22 cellular contexts compared by ENCODE assay signal in genomic region chr5:1410156-1411014, GRCh38. TPM values are rescaled to one million over a fixed set of nuclear protein-coding genes. Genes with fewer than 3 reads are reported as not detected.
DNase-seq lines count a peak whose midpoint lies in the region; ATAC-seq, FAIRE-seq and TF ChIP-seq lines count a peak whose summit lies in the region.
"Had no signal": no experiment of that assay in that cellular context is flagged by ENCODE, and none has a peak within 500 bp of the region (broad histone marks: within the 10 kb centered on the region; RNA-seq: fewer than 3 reads in every experiment).

No MANE protein-coding gene starts in this region.

- no peaks in the 10 kb centered on the region for H3K36me3 Mint-ChIP-seq in WTC11

- DNase-seq in left ventricle myocardium inferior (peak; percentile 4), right cardiac atrium (no peak), WTC11 (ENCODE audit: low spot score) (peak; percentile 1), lower lobe of right lung (peak; percentile 28), urothelium cell line (ENCODE audit: low spot score) (no peak), NCI-H446 (lab: John Stamatoyannopoulos, UW) (no peak)
- DNase-seq: DMS53, GDM1, Karpas-422, NCI-H1417, NCI-H187, NCI-H446 treated with DMSO at 0.1 percent for 48 hours, NCI-H526 treated with DMSO at 0.1 percent for 48 hours, RPMI8226 had no signal

- peak; percentile 98 for FAIRE-seq in urothelium cell line (lab: Jason Lieb, UNC)
- FAIRE-seq: A549, D721Med had no signal

- H3K4me3 Mint-ChIP-seq in WTC11: no peak overlapping the region
- H3K4me3 Mint-ChIP-seq: B cell had no signal

- intact Hi-C loops in left ventricle myocardium inferior (cut with micrococcal nuclease) (no loop called here), right cardiac atrium (cut with DNase I) (no loop called here), lower lobe of right lung (cut with DNase I) (no loop called here)

- H3K4me1 Mint-ChIP-seq in WTC11: peaks cover 10% of the 10 kb centered on the region

- H3K27me3 Mint-ChIP-seq in WTC11 (ENCODE audit: low read depth): no peaks in the 10 kb centered on the region

- H3K27me3 ChIP-seq in left ventricle myocardium inferior (ENCODE audit: low read depth) (peaks cover 98% of the 10 kb centered on the region), right cardiac atrium (ENCODE audit: control insufficient read depth, insufficient read depth) (no peaks in the 10 kb centered on the region), lower lobe of right lung (ENCODE audit: low read depth) (peaks cover 19% of the 10 kb centered on the region)

- H3K4me3 ChIP-seq in left ventricle myocardium inferior (no peak overlapping the region), right cardiac atrium (ENCODE audit: low read length) (no peak overlapping the region), lower lobe of right lung (no peak overlapping the region)
- H3K4me3 ChIP-seq: A549, HAP-1 had no signal

- ATAC-seq in right cardiac atrium: no peak
- no peak for ATAC-seq in WTC11
- no peak for ATAC-seq in lower lobe of right lung
- no peak for ATAC-seq in HG02981 (IDR thresholded peaks at IDR 0.05; ENCODE audit: unreplicated experiment)
- no peak for ATAC-seq in HG03520 (IDR thresholded peaks at IDR 0.05; ENCODE audit: unreplicated experiment)
- ATAC-seq: A549, SK-N-SH treated with all-trans-retinoic acid at 6 μM for 48 hours had no signal

- CTCF ChIA-PET in WTC11 (lab: Charles Lee): interaction anchor here (0.9 to 3.5 kb wide), 3 partner anchors 25 to 58 kb away, joined by 3 to 27 read pairs (median 12); no protein-coding TSS in a partner anchor

- no peaks in the 10 kb centered on the region for H3K9me3 Mint-ChIP-seq in WTC11

- H3K36me3 ChIP-seq in left ventricle myocardium inferior: no peaks in the 10 kb centered on the region
- H3K36me3 ChIP-seq in lower lobe of right lung: no peaks in the 10 kb centered on the region
- H3K36me3 ChIP-seq: HAP-1 had no signal

- H3K9me3 ChIP-seq in left ventricle myocardium inferior (replicated peaks) (no peaks in the 10 kb centered on the region), right cardiac atrium (ENCODE audit: control insufficient read depth, low read length) (no peaks in the 10 kb centered on the region), lower lobe of right lung (no peaks in the 10 kb centered on the region)
- H3K9me3 ChIP-seq: A549, HAP-1 had no signal

- WGBS in right cardiac atrium: 81% methylated on average over 21 of the region's 21 CpGs

- POLR2A ChIA-PET in WTC11 (lab: Charles Lee): no interaction called here

- H3K27ac ChIP-seq in left ventricle myocardium inferior (replicated peaks) (no peak overlapping the region), right cardiac atrium (ENCODE audit: low read length) (no peak overlapping the region), lower lobe of right lung (no peak overlapping the region)
- H3K27ac ChIP-seq: A549 had no signal

- no peak overlapping the region; the same call in 1 of the 2 replicates for H3K27ac Mint-ChIP-seq in WTC11

- H3K4me1 ChIP-seq in left ventricle myocardium inferior: no peaks in the 10 kb centered on the region
- no peaks in the 10 kb centered on the region for H3K4me1 ChIP-seq in right cardiac atrium (ENCODE audit: control insufficient read depth, insufficient read depth, low read length)
- no peaks in the 10 kb centered on the region for H3K4me1 ChIP-seq in lower lobe of right lung
- H3K4me1 ChIP-seq: A549 had no signal

- TF ChIP-seq CTCF in left ventricle myocardium inferior (IDR thresholded peaks at IDR 0.05; ENCODE audit: borderline replicate concordance): no peak
- no peak for TF ChIP-seq CTCF in WTC11 (IDR thresholded peaks at IDR 0.05)
- TF ChIP-seq CTCF in lower lobe of right lung (IDR thresholded peaks at IDR 0.05): no peak

TF ChIP-seq in WTC11, 78 proteins besides CTCF, POLR2A, EP300 and RAD21:
- TF ChIP-seq CREB1 (CRISPR knock-in tag; IDR thresholded peaks at IDR 0.05) (no peak), CREM (CRISPR knock-in tag; IDR thresholded peaks at IDR 0.05) (no peak), NR1H2 (CRISPR knock-in tag; IDR thresholded peaks at IDR 0.05) (no peak), ZBTB43 (CRISPR knock-in tag; IDR thresholded peaks at IDR 0.05) (no peak), FOXJ3 (CRISPR knock-in tag; IDR thresholded peaks at IDR 0.05; ENCODE audit: borderline replicate concordance) (no peak), FOXK1 (CRISPR knock-in tag; IDR thresholded peaks at IDR 0.05) (no peak), ELF4 (CRISPR knock-in tag; IDR thresholded peaks at IDR 0.05; ENCODE audit: low read depth) (no peak), TP53 (CRISPR knock-in tag; IDR thresholded peaks at IDR 0.05) (no peak), GRHL2 (CRISPR knock-in tag; IDR thresholded peaks at IDR 0.05; ENCODE audit: insufficient replicate concordance, severe bottlenecking) (no peak), E2F1 (CRISPR knock-in tag; IDR thresholded peaks at IDR 0.05) (no peak), MYBL2 (CRISPR knock-in tag; IDR thresholded peaks at IDR 0.05) (no peak), PRDM15 (CRISPR knock-in tag; IDR thresholded peaks at IDR 0.05) (no peak), ZNF121 (CRISPR knock-in tag; IDR thresholded peaks at IDR 0.05) (no peak)
TF ChIP-seq in WTC11: peak in this region for 0.

RNA-seq across cellular contexts. Expression of gene SLC6A3, which starts 34.9 kb away (rescaled TPM):
- total RNA-seq in left ventricle myocardium inferior: not detected
- total RNA-seq in right cardiac atrium: not detected
- not detected for polyA plus RNA-seq in right cardiac atrium
- total RNA-seq in WTC11 (2021): 0.53 to 0.74 TPM (median 0.64 TPM) in 3 replicates
- total RNA-seq in lower lobe of right lung: 0.12 TPM
- total RNA-seq: M059J had no signal

Comparison
In these comparisons a context has a peak if more than half of its experiments do, and no peak if none do; other contexts are left out.
1. DNase-seq: peak in left ventricle myocardium inferior (single experiment), WTC11 (single experiment) and lower lobe of right lung (single experiment); none in right cardiac atrium (0 of 3), urothelium cell line (single experiment) and NCI-H446 (0 of 2).